ENCODE assay signal across 8 cellular contexts in genomic region chr2:219552382-219553167, GRCh38. TPM values are rescaled to one million over a fixed set of nuclear protein-coding genes. Genes with fewer than 3 reads are reported as not detected.
DNase-seq lines count a peak whose midpoint lies in the region; ATAC-seq, FAIRE-seq and TF ChIP-seq lines count a peak whose summit lies in the region.

No MANE protein-coding gene starts in this region.

- H3K4me3 ChIP-seq in MM.1S (ENCODE audit: low read length) (peak overlapping the region; percentile 60), right cardiac atrium (ENCODE audit: low read length) (peak overlapping the region; percentile 42), upper lobe of right lung (peak overlapping the region; percentile 69)

- H2AFZ ChIP-seq in MM.1S (ENCODE audit: low read length) = peak overlapping the region; percentile 58

- H3K36me3 ChIP-seq in MM.1S (replicated peaks; ENCODE audit: insufficient read depth, low read length) (no peaks in the 10 kb centered on the region), upper lobe of right lung (no peaks in the 10 kb centered on the region)

- intact Hi-C loops in right cardiac atrium (cut with DNase I) = no loop called here
- intact Hi-C loops in upper lobe of right lung (cut with DNase I) = no loop called here

- no peaks in the 10 kb centered on the region for H3K9me3 ChIP-seq in MM.1S (replicated peaks; ENCODE audit: insufficient read depth, low read length)
- no peaks in the 10 kb centered on the region for H3K9me3 ChIP-seq in right cardiac atrium (ENCODE audit: control insufficient read depth, low read length)
- H3K9me3 ChIP-seq in upper lobe of right lung = no peaks in the 10 kb centered on the region

- ATAC-seq in right cardiac atrium (peak; percentile 91 to 92), upper lobe of right lung (peak; percentile 93)

- H3K9me2 ChIP-seq in MM.1S (replicated peaks; ENCODE audit: insufficient read depth, low read length) = no peaks in the 10 kb centered on the region

- no peak for FAIRE-seq in H54 (lab: Jason Lieb, UNC)

- H3K27ac ChIP-seq in MM.1S (ENCODE audit: low read length) (no peak overlapping the region), right cardiac atrium (ENCODE audit: low read length) (no peak overlapping the region), upper lobe of right lung (peak overlapping the region; percentile 42)

- peak; percentile 9; the same call in 1 of the 2 replicates for TF ChIP-seq POLR2A in H54 (IDR thresholded peaks at IDR 0.05; ENCODE audit: low read depth, low read length)

- H3K9ac ChIP-seq in MM.1S (ENCODE audit: low read length) = no peak overlapping the region

- peak; percentile 87 for DNase-seq in ELR (ENCODE audit: low read depth)
- peak; percentile 82 for DNase-seq in H54 (ENCODE audit: insufficient read length, low spot score)
- DNase-seq in MM.1S = peak; percentile 44
- DNase-seq in T-helper 1 cell = peak; percentile 54 to 74 (median 73)
- DNase-seq in amygdala (lab: John Stamatoyannopoulos, UW) = peak in 55 of 56 donors; percentile 15 to 94 (median 76)
- DNase-seq in right cardiac atrium = peak; percentile 91 to 96 (median 94)
- peak; percentile 13 for DNase-seq in pulmonary artery endothelial cell (ENCODE audit: low read depth, low spot score)
- DNase-seq in upper lobe of right lung = peak; percentile 92

- H3K27me3 ChIP-seq in MM.1S (replicated peaks; ENCODE audit: insufficient read depth, low read length) = peaks cover 42% of the 10 kb centered on the region
- no peaks in the 10 kb centered on the region for H3K27me3 ChIP-seq in right cardiac atrium (ENCODE audit: control insufficient read depth, insufficient read depth)
- peaks cover 23% of the 10 kb centered on the region for H3K27me3 ChIP-seq in upper lobe of right lung

- no peaks in the 10 kb centered on the region for H3F3A ChIP-seq in MM.1S (ENCODE audit: insufficient read depth, low read length)

- peak overlapping the region; percentile 75 for H3K4me2 ChIP-seq in MM.1S (ENCODE audit: low read depth, low read length)

- H4K20me1 ChIP-seq in MM.1S (ENCODE audit: insufficient read depth, low read length) = no peaks in the 10 kb centered on the region

- H3K79me2 ChIP-seq in MM.1S (ENCODE audit: low read length) = no peaks in the 10 kb centered on the region

- WGBS in right cardiac atrium = 1% methylated on average over 99 of the region's 99 CpGs

- H3K4me1 ChIP-seq in MM.1S (ENCODE audit: low read length) = no peaks in the 10 kb centered on the region
- peaks cover 5% of the 10 kb centered on the region for H3K4me1 ChIP-seq in right cardiac atrium (ENCODE audit: control insufficient read depth, insufficient read depth, low read length)
- H3K4me1 ChIP-seq in upper lobe of right lung = peaks cover 11% of the 10 kb centered on the region

- no peak for TF ChIP-seq CTCF in MM.1S (IDR thresholded peaks at IDR 0.05; ENCODE audit: low read length)
- TF ChIP-seq CTCF in upper lobe of right lung (IDR thresholded peaks at IDR 0.05) = no peak

RNA-seq across cellular contexts. Expression of gene TMEM198, which starts 8.7 kb away (rescaled TPM):
- total RNA-seq in right cardiac atrium (1 to 10 TPM; 1.8 to 3.4 (median 3.1) TPM), pulmonary artery endothelial cell (not detected in 2 replicates), upper lobe of right lung (2.9 TPM)
- polyA plus RNA-seq in right cardiac atrium = 3.4 TPM

RNA-seq across cellular contexts. Expression of gene CHPF, which starts 9.0 kb away (rescaled TPM):
- total RNA-seq in right cardiac atrium (100 to 1,000 TPM in 2 of 4 donors, 10 to 100 TPM in 2; 92.6 to 145 (median 101) TPM), pulmonary artery endothelial cell (0.35 and 0.86 TPM in 2 replicates), upper lobe of right lung (45.3 TPM)
- polyA plus RNA-seq in right cardiac atrium = 115 TPM

RNA-seq across cellular contexts. Expression of gene OBSL1, which starts 18.8 kb away (rescaled TPM):
- 100 to 1,000 TPM; 263 to 321 (median 294) TPM for total RNA-seq in right cardiac atrium
- 179 TPM for polyA plus RNA-seq in right cardiac atrium
- 15.6 and 22.2 TPM in 2 replicates for total RNA-seq in pulmonary artery endothelial cell
- 72.8 TPM for total RNA-seq in upper lobe of right lung

RNA-seq across cellular contexts. Expression of gene INHA, which starts 19.5 kb away (rescaled TPM):
- total RNA-seq in right cardiac atrium (10 to 100 TPM; 16.7 to 47.6 (median 28.1) TPM), pulmonary artery endothelial cell (not detected in 2 replicates), upper lobe of right lung (0.43 TPM)
- polyA plus RNA-seq in right cardiac atrium = 28.7 TPM

RNA-seq across cellular contexts. Expression of gene ASIC4, which starts 38.3 kb away (rescaled TPM):
- total RNA-seq in right cardiac atrium = 1 to 10 TPM in 3 of 4 donors, under 1 TPM in 1; 0.28 to 1.8 (median 1.6) TPM
- 0.57 TPM for polyA plus RNA-seq in right cardiac atrium
- total RNA-seq in pulmonary artery endothelial cell = not detected in 2 replicates
- total RNA-seq in upper lobe of right lung = 0.55 TPM

Comparison
In these comparisons a context has a peak if more than half of its experiments do, and no peak if none do; other contexts are left out.
1. DNase-seq: peak in every context shown above with its lines; median percentile 94 in right cardiac atrium; 92 in upper lobe of right lung; 87 in ELR; 82 in H54; 76 in amygdala; 73 in T-helper 1 cell; 44 in MM.1S; 13 in pulmonary artery endothelial cell.
2. RNA of gene CHPF, which starts 9.0 kb away (total RNA-seq): 92.6 to 145 TPM in right cardiac atrium and 45.3 TPM in upper lobe of right lung (single experiment); 0.35 to 0.86 TPM in pulmonary artery endothelial cell; every median in the first group is over 10 times any median in the second.
3. Peak in every context shown above with its lines, with median percentiles within 50 percentile points of each other: H3K4me3 ChIP-seq.